Comparison of ENCODE assay signal across 11 cellular contexts in the genomic region with DNA sequence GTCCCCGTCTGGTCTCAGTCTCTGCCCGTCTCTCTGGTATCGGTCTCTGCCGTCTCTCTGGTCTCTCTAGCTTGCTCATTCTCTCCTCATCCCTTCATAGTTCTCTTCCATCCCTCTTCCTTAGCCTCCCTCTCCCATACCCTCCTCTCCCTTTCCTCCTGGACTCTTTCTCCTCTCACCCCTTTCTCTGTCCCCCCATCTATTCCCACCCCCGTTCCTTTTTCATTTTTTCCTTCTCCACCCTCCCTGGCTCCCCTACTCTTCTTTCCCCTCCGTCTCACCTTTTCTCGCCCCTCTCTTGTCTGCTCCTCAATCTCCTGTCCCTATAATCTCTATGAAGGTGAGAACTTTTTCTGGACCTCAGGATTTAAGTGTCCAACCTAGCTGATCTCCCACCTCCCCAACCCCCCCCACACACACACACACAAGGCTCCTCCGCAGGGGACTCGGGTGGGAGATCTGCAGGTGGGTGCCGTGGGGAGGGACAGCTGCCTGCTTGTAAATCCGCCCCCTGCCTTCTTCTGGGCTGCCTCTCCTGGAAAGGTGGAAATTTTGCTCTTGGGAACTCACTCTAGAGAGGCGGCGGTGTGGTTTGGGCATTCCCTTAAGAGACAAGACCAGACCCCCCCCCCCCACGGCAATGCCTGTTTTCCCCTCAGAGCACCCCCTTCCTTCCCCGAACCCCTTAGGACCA. TPM values are rescaled to one million over a fixed set of nuclear protein-coding genes. Genes with fewer than 3 reads are reported as not detected.
DNase-seq lines count a peak whose midpoint lies in the region; ATAC-seq and TF ChIP-seq lines count a peak whose summit lies in the region.
"Had no signal": no experiment of that assay in that cellular context is flagged by ENCODE, and none has a peak within 500 bp of the region (broad histone marks: within the 10 kb centered on the region; RNA-seq: fewer than 3 reads in every experiment).

No MANE protein-coding gene starts in this region.

- CTCF ChIA-PET in activated CD8-positive, alpha-beta T cell treated with anti-CD3 and anti-CD28 coated beads for 36 hours (lab: Charles Lee) = no interaction called here

- H3K27ac ChIP-seq in right lobe of liver (no peak overlapping the region), thoracic aorta (no peak overlapping the region)
- H3K27ac ChIP-seq: left lung had no signal

- POLR2A ChIA-PET in activated CD8-positive, alpha-beta T cell treated with anti-CD3 and anti-CD28 coated beads for 36 hours (lab: Charles Lee) = no interaction called here

- no peaks in the 10 kb centered on the region for H3K36me3 Mint-ChIP-seq in activated T-cell treated with anti-CD3 and anti-CD28 coated beads, Interleukin-2, amount 50 U/mL, for 4 hours (ENCODE audit: insufficient read depth)
- H3K36me3 Mint-ChIP-seq in activated CD8-positive, alpha-beta T cell treated with anti-CD3 and anti-CD28 coated beads for 36 hours (ENCODE audit: low read depth) = no peaks in the 10 kb centered on the region

- H3K4me3 ChIP-seq in right lobe of liver (peak overlapping the region in 2 of 3 donors; percentile 23 to 37), thoracic aorta (peak overlapping the region; percentile 80)

- H3K9me3 Mint-ChIP-seq in activated T-cell treated with anti-CD3 and anti-CD28 coated beads, Interleukin-2, amount 50 U/mL, for 4 hours = no peaks in the 10 kb centered on the region
- no peaks in the 10 kb centered on the region for H3K9me3 Mint-ChIP-seq in activated CD8-positive, alpha-beta T cell treated with anti-CD3 and anti-CD28 coated beads for 36 hours

- H3K9me3 ChIP-seq in right lobe of liver (no peaks in the 10 kb centered on the region), thoracic aorta (no peaks in the 10 kb centered on the region)
- H3K9me3 ChIP-seq: Caco-2, left lung had no signal

- peak overlapping the region; percentile 69 for H3K4me3 Mint-ChIP-seq in activated T-cell treated with anti-CD3 and anti-CD28 coated beads, Interleukin-2, amount 50 U/mL, for 4 hours
- peak overlapping the region; percentile 54 for H3K4me3 Mint-ChIP-seq in activated CD8-positive, alpha-beta T cell treated with anti-CD3 and anti-CD28 coated beads for 36 hours

- H3K27me3 ChIP-seq in right lobe of liver (no peaks in the 10 kb centered on the region), thoracic aorta (replicated peaks; ENCODE audit: insufficient read depth) (no peaks in the 10 kb centered on the region)

- 7% methylated on average over 12 of the region's 15 CpGs for WGBS in right lobe of liver (ENCODE audit: insufficient coverage, low coverage, low lambda C conversion rate, missing lambda C conversion rate)

- TF ChIP-seq POLR2A in right lobe of liver (IDR thresholded peaks at IDR 0.05) = no peak

- intact Hi-C loops in activated CD8-positive, alpha-beta T cell treated with anti-CD3 and anti-CD28 coated beads for 36 hours (cut with micrococcal nuclease) = no loop called here
- intact Hi-C loops in right lobe of liver (cut with DNase I) = no loop called here

- no peak for DNase-seq in activated T-cell treated with anti-CD3 and anti-CD28 coated beads, Interleukin-2, amount 50 U/mL, for 4 hours
- DNase-seq in activated T-cell treated with anti-CD3 and anti-CD28 coated beads, Interleukin-2, amount 50 U/mL, for 48 hours = no peak
- DNase-seq in activated CD8-positive, alpha-beta T cell treated with anti-CD3 and anti-CD28 coated beads for 36 hours = no peak
- DNase-seq in right lobe of liver = no peak
- no peak for DNase-seq in thoracic aorta (ENCODE audit: low spot score)
- DNase-seq in SIG-M5 treated with dmso at 0.1 percent for 504 hours (lab: John Stamatoyannopoulos, UW; ENCODE audit: unreplicated experiment) = no peak
- DNase-seq in NCI-H226 = no peak
- DNase-seq: activated CD4-positive, CD25-positive, alpha-beta regulatory T cell; left lung had no signal

- H3K36me3 ChIP-seq in right lobe of liver (no peaks in the 10 kb centered on the region), thoracic aorta (no peaks in the 10 kb centered on the region)
- H3K36me3 ChIP-seq: left lung had no signal

- TF ChIP-seq CTCF in activated CD8-positive, alpha-beta T cell treated with anti-CD3 and anti-CD28 coated beads for 36 hours (IDR thresholded peaks at IDR 0.05) = no peak
- TF ChIP-seq CTCF in right lobe of liver (IDR thresholded peaks at IDR 0.05) = no peak
- TF ChIP-seq CTCF in thoracic aorta (IDR thresholded peaks at IDR 0.05) = no peak

- peaks cover 11% of the 10 kb centered on the region for H3K4me1 Mint-ChIP-seq in activated T-cell treated with anti-CD3 and anti-CD28 coated beads, Interleukin-2, amount 50 U/mL, for 4 hours (ENCODE audit: low read depth)
- H3K4me1 Mint-ChIP-seq in activated CD8-positive, alpha-beta T cell treated with anti-CD3 and anti-CD28 coated beads for 36 hours (ENCODE audit: low read depth) = peaks cover 9% of the 10 kb centered on the region

- H3K27ac Mint-ChIP-seq in activated CD8-positive, alpha-beta T cell treated with anti-CD3 and anti-CD28 coated beads for 36 hours = no peak overlapping the region

- H3K27me3 Mint-ChIP-seq in activated T-cell treated with anti-CD3 and anti-CD28 coated beads, Interleukin-2, amount 50 U/mL, for 4 hours (ENCODE audit: low read depth) = peaks cover 48% of the 10 kb centered on the region
- H3K27me3 Mint-ChIP-seq in activated CD8-positive, alpha-beta T cell treated with anti-CD3 and anti-CD28 coated beads for 36 hours = peaks cover 36% of the 10 kb centered on the region

- H3K4me1 ChIP-seq in right lobe of liver = peaks cover 0 to 5% (median 0%) of the 10 kb centered on the region in 4 donors
- peaks cover 0 to 38% of the 10 kb centered on the region in 2 donors for H3K4me1 ChIP-seq in thoracic aorta (ENCODE audit: control insufficient read depth in 1 of 2, low read depth in 2 of 2)

- no peak for ATAC-seq in activated T-cell treated with anti-CD3 and anti-CD28 coated beads, Interleukin-2, amount 50 U/mL, for 4 hours
- no peak for ATAC-seq in activated CD8-positive, alpha-beta T cell treated with anti-CD3 and anti-CD28 coated beads for 36 hours
- ATAC-seq in right lobe of liver (no peak), thoracic aorta (ENCODE audit: insufficient number of reproducible peaks, low FRiP score, low read depth) (no peak), GM21447 (IDR thresholded peaks at IDR 0.05; ENCODE audit: unreplicated experiment) (no peak)

RNA-seq across cellular contexts. Expression of gene UBE2QL1, which starts 1.0 kb away (rescaled TPM):
- total RNA-seq in activated T-cell treated with anti-CD3 and anti-CD28 coated beads, Interleukin-2, amount 50 U/mL, for 4 hours = not detected
- not detected for total RNA-seq in activated CD8-positive, alpha-beta T cell treated with anti-CD3 and anti-CD28 coated beads for 36 hours
- total RNA-seq in right lobe of liver (under 1 TPM; 0.20 to 0.74 (median 0.54) TPM), thoracic aorta (1 to 10 TPM; 3.2 to 3.5 TPM)
- total RNA-seq: Caco-2 had no signal
